Comparison of ENCODE assay signal across 17 cellular contexts in genomic region chr9:94946256-94946655, GRCh38.
DNase-seq lines count a peak whose midpoint lies in the region; ATAC-seq and TF ChIP-seq lines count a peak whose summit lies in the region.
"Had no signal": no experiment of that assay in that cellular context is flagged by ENCODE, and none has a peak within 500 bp of the region (broad histone marks: within the 10 kb centered on the region; RNA-seq: fewer than 3 reads in every experiment).

No MANE protein-coding gene starts in this region.

- no peak overlapping the region for H3K4me2 ChIP-seq in skeletal muscle satellite cell (ENCODE audit: low read length)

- TF ChIP-seq CTCF in RWPE1 (conservative IDR thresholded peaks at IDR 0.05; ENCODE audit: low read depth) (no peak), esophagus muscularis mucosa (IDR thresholded peaks at IDR 0.05) (no peak)

- DNase-seq in G401 (ENCODE audit: low spot score) (peak; percentile 89), RWPE1 (ENCODE audit: low spot score) (no peak), esophagus muscularis mucosa (ENCODE audit: extremely low spot score) (no peak), NCI-H2196 treated with DMSO at 0.1 percent for 48 hours (lab: John Stamatoyannopoulos, UW; ENCODE audit: unreplicated experiment) (no peak)
- DNase-seq in activated T-cell treated with anti-CD3 and anti-CD28 coated beads, Interleukin-2, amount 50 U/mL, for 48 hours = no peak
- no peak for DNase-seq in stimulated activated CD4-positive, alpha-beta T cell treated with anti-CD3 and anti-CD28 coated beads, Interleukin-4, amount 100 ng/mL, for 1 hour
- DNase-seq: activated CD4-positive, alpha-beta T cell treated with anti-CD3 and anti-CD28 coated beads for 1 hour; activated naive CD4-positive, alpha-beta T cell treated with anti-CD3 and anti-CD28 coated beads, Interleukin-2, amount 50 U/mL, for 16 hours; DMS79; naive thymus-derived CD8-positive, alpha-beta T cell; NCI-H1092 treated with DMSO at 0.1 percent for 48 hours; stimulated activated naive CD4-positive, alpha-beta T cell had no signal

- H3K27me3 ChIP-seq in esophagus muscularis mucosa (no peaks in the 10 kb centered on the region), skeletal muscle satellite cell (ENCODE audit: control insufficient read depth, insufficient read depth, low read length) (no peaks in the 10 kb centered on the region)
- H3K27me3 ChIP-seq: cardiac muscle cell had no signal

- POLR2A ChIA-PET in RWPE1 (lab: Yijun Ruan, JAX; ENCODE audit: low non-redundant PET) = no interaction called here

- no peak for TF ChIP-seq POLR2A in esophagus muscularis mucosa (IDR thresholded peaks at IDR 0.05; ENCODE audit: low read depth)

- CTCF ChIA-PET in RWPE1 (lab: Yijun Ruan, JAX) = interaction anchor here (0.7 kb wide), 1 partner anchor 120 kb away, joined by 3 read pairs; no protein-coding TSS in a partner anchor

- in situ Hi-C loops in G401 (cut with HindIII; ENCODE audit: low sequenced_read_pairs) = no loop called here

- intact Hi-C loops in esophagus muscularis mucosa (cut with DNase I) = no loop called here

- H3K9me3 ChIP-seq in esophagus muscularis mucosa (no peaks in the 10 kb centered on the region), skeletal muscle satellite cell (replicated peaks; ENCODE audit: low read length) (no peaks in the 10 kb centered on the region)

- peak overlapping the region; percentile 54; the same call in 1 of the 2 replicates for H3K27ac ChIP-seq in RWPE1
- peak overlapping the region; percentile 33 to 55 (median 41) for H3K27ac ChIP-seq in esophagus muscularis mucosa (replicated peaks in 1 of 4)
- H3K27ac ChIP-seq: cardiac muscle cell had no signal

- H3K4me3 ChIP-seq in esophagus muscularis mucosa (no peak overlapping the region), skeletal muscle satellite cell (ENCODE audit: low read length) (no peak overlapping the region)
- H3K4me3 ChIP-seq: cardiac muscle cell, K562 had no signal

- H3K36me3 ChIP-seq in esophagus muscularis mucosa (no peaks in the 10 kb centered on the region), skeletal muscle satellite cell (ENCODE audit: insufficient read depth, low read length) (no peaks in the 10 kb centered on the region)
- H3K36me3 ChIP-seq: cardiac muscle cell had no signal

- H3K9ac ChIP-seq in skeletal muscle satellite cell (ENCODE audit: low read depth, low read length) = peak overlapping the region; percentile 49

- WGBS in esophagus muscularis mucosa = 87% methylated on average over 3 of the region's 3 CpGs

- peaks cover 36 to 44% (median 40%) of the 10 kb centered on the region in 4 donors for H3K4me1 ChIP-seq in esophagus muscularis mucosa
- peaks cover 64% of the 10 kb centered on the region for H3K4me1 ChIP-seq in skeletal muscle satellite cell (ENCODE audit: control insufficient read depth, insufficient read depth, low read length)

- ATAC-seq in HG03439 (IDR thresholded peaks at IDR 0.05; ENCODE audit: unreplicated experiment) = no peak
- ATAC-seq: left lobe of liver; naive thymus-derived CD8-positive, alpha-beta T cell had no signal

- no peak for TF ChIP-seq EP300 in esophagus muscularis mucosa (IDR thresholded peaks at IDR 0.05)
